ENCODE assay signal across 16 cellular contexts in genomic region chr12:124040286-124040685, GRCh38.
DNase-seq lines count a peak whose midpoint lies in the region; ATAC-seq and TF ChIP-seq lines count a peak whose summit lies in the region.
"Had no signal": no experiment of that assay in that cellular context is flagged by ENCODE, and none has a peak within 500 bp of the region (broad histone marks: within the 10 kb centered on the region; RNA-seq: fewer than 3 reads in every experiment).

No MANE protein-coding gene starts in this region.

- no peaks in the 10 kb centered on the region for H3K9me2 ChIP-seq in PC-9 (ENCODE audit: insufficient read depth)

- H3K9me3 ChIP-seq in PC-9 (ENCODE audit: insufficient read depth, low read depth) = no peaks in the 10 kb centered on the region

- no TSS peak for BruUV-seq in PC-9 (replicated peaks; lab: Mats Ljungman, UMichigan)

- TF ChIP-seq CTCF in natural killer cell (IDR thresholded peaks at IDR 0.05) (no peak), cardiac fibroblast (IDR thresholded peaks at IDR 0.05; ENCODE audit: low read depth, low read length) (no peak), PC-9 (conservative IDR thresholded peaks at IDR 0.05) (no peak)

- no peaks in the 10 kb centered on the region for H3K36me3 ChIP-seq in PC-9 (ENCODE audit: low read depth)

- H3K4me3 ChIP-seq in cardiac fibroblast (replicated peaks in 1 of 2; ENCODE audit: low read depth in 2 of 2, low read length in 2 of 2) (no peak overlapping the region), PC-9 (no peak overlapping the region)
- H3K4me3 ChIP-seq: GM23338 had no signal

- H3K27me3 Mint-ChIP-seq in natural killer cell (ENCODE audit: low read depth in 2 of 2) = peaks cover 14 to 27% of the 10 kb centered on the region in 2 donors
- H3K27me3 Mint-ChIP-seq in natural killer cell treated with Interleukin-12 subunit alpha and Interleukin-12 subunit beta and Interleukin-15 and Interleukin-18, amount 100 ng/mL, for 72 hours = peaks cover 9 to 22% of the 10 kb centered on the region in 2 donors

- H3K4me3 Mint-ChIP-seq in natural killer cell = no peak overlapping the region
- no peak overlapping the region for H3K4me3 Mint-ChIP-seq in natural killer cell treated with Interleukin-12 subunit alpha and Interleukin-12 subunit beta and Interleukin-15 and Interleukin-18, amount 100 ng/mL, for 72 hours
- H3K4me3 Mint-ChIP-seq: CD8-positive, alpha-beta T cell; GM23338 had no signal

- no peaks in the 10 kb centered on the region for H3K79me2 ChIP-seq in PC-9 (ENCODE audit: low read depth)

- CTCF ChIA-PET in PC-9 (lab: Charles Lee) = no interaction called here

- no peaks in the 10 kb centered on the region for H3F3A ChIP-seq in PC-9 (ENCODE audit: insufficient read depth, low read depth)

- no peak overlapping the region for H2AFZ ChIP-seq in PC-9
- H2AFZ ChIP-seq: GM23338 had no signal

- DNase-seq in natural killer cell (no peak), cardiac fibroblast (ENCODE audit: low read depth in 2 of 2) (peak; percentile 38 to 56), iris pigment epithelial cell (ENCODE audit: low read depth) (peak; percentile 50), PC-9 (no peak), kidney glomerular epithelial cell (lab: John Stamatoyannopoulos, UW) (no peak), H4 (ENCODE audit: low spot score) (no peak)
- DNase-seq in natural killer cell treated with Interleukin-12 subunit alpha and Interleukin-12 subunit beta and Interleukin-15 and Interleukin-18, amount 100 ng/mL, for 72 hours (ENCODE audit: low spot score) = no peak
- DNase-seq: CD8-positive, alpha-beta T cell; DMS79 treated with DMSO at 0.1 percent for 48 hours; NCI-H1092; NCI-H2107; NCI-H345; NCI-H526 treated with DMSO at 0.1 percent for 48 hours; SIG-M5 had no signal

- H3K27me3 ChIP-seq in PC-9 (ENCODE audit: insufficient read depth, low read depth) = no peaks in the 10 kb centered on the region

- intact Hi-C loops in natural killer cell (cut with micrococcal nuclease) = no loop called here
- intact Hi-C loops in PC-9 (cut with micrococcal nuclease; ENCODE audit: unreplicated experiment) = no loop called here

- no peak overlapping the region for H3K27ac Mint-ChIP-seq in natural killer cell
- H3K27ac Mint-ChIP-seq in natural killer cell treated with Interleukin-12 subunit alpha and Interleukin-12 subunit beta and Interleukin-15 and Interleukin-18, amount 100 ng/mL, for 72 hours = no peak overlapping the region
- H3K27ac Mint-ChIP-seq: CD8-positive, alpha-beta T cell; GM23338 had no signal

- H3K36me3 Mint-ChIP-seq in natural killer cell = no peaks in the 10 kb centered on the region
- H3K36me3 Mint-ChIP-seq in natural killer cell treated with Interleukin-12 subunit alpha and Interleukin-12 subunit beta and Interleukin-15 and Interleukin-18, amount 100 ng/mL, for 72 hours = no peaks in the 10 kb centered on the region
- H3K36me3 Mint-ChIP-seq: CD8-positive, alpha-beta T cell had no signal

- no peak overlapping the region for H3K27ac ChIP-seq in PC-9

- H3K4me1 Mint-ChIP-seq in natural killer cell = peaks cover 5 to 7% of the 10 kb centered on the region in 2 donors
- H3K4me1 Mint-ChIP-seq in natural killer cell treated with Interleukin-12 subunit alpha and Interleukin-12 subunit beta and Interleukin-15 and Interleukin-18, amount 100 ng/mL, for 72 hours (ENCODE audit: low read depth in 2 of 2) = no peaks in the 10 kb centered on the region

- H3K4me2 ChIP-seq in PC-9 = no peak overlapping the region
- H3K4me2 ChIP-seq: GM23338 had no signal

- H4K20me1 ChIP-seq in PC-9 (ENCODE audit: insufficient read depth) = 0 out of 2 replicates have a peak, but pooled peaks cover 6% of the 10 kb centered on the region

- no peaks in the 10 kb centered on the region for H3K4me1 ChIP-seq in PC-9 (replicated peaks; ENCODE audit: insufficient read depth)

- peak in 2 of 3 donors; percentile 45 for ATAC-seq in natural killer cell
- no peak for ATAC-seq in natural killer cell treated with Interleukin-12 subunit alpha and Interleukin-12 subunit beta and Interleukin-15 and Interleukin-18, amount 100 ng/mL, for 72 hours
- ATAC-seq in GM21723 (IDR thresholded peaks at IDR 0.05; ENCODE audit: unreplicated experiment) = no peak
- ATAC-seq: CD8-positive, alpha-beta T cell; GM23338 had no signal

- H3K9me3 Mint-ChIP-seq in natural killer cell = no peaks in the 10 kb centered on the region
- no peaks in the 10 kb centered on the region for H3K9me3 Mint-ChIP-seq in natural killer cell treated with Interleukin-12 subunit alpha and Interleukin-12 subunit beta and Interleukin-15 and Interleukin-18, amount 100 ng/mL, for 72 hours
- H3K9me3 Mint-ChIP-seq: CD8-positive, alpha-beta T cell; GM23338 had no signal

- POLR2A ChIA-PET in PC-9 (lab: Charles Lee; ENCODE audit: unreplicated experiment) = no interaction called here

Comparison
In these comparisons a context has a peak if more than half of its experiments do, and no peak if none do; other contexts are left out.
1. ATAC-seq: peak in natural killer cell (2 of 3); none in natural killer cell treated with Interleukin-12 subunit alpha and Interleukin-12 subunit beta and Interleukin-15 and Interleukin-18, amount 100 ng/mL, for 72 hours (0 of 2) and GM21723 (single experiment).
2. DNase-seq: peak in cardiac fibroblast (2 of 2) and iris pigment epithelial cell (single experiment); none in natural killer cell (single experiment), natural killer cell treated with Interleukin-12 subunit alpha and Interleukin-12 subunit beta and Interleukin-15 and Interleukin-18, amount 100 ng/mL, for 72 hours (single experiment), PC-9 (0 of 2), kidney glomerular epithelial cell (single experiment) and H4 (single experiment).